Comparison of ENCODE assay signal across 1 cellular context in genomic region chr12:26734510-26735248, GRCh38.
TF ChIP-seq lines count a peak whose summit lies in the region.

No MANE protein-coding gene starts in this region.

TF ChIP-seq in A549, 52 proteins besides CTCF, POLR2A, EP300 and RAD21 (continued from another document):
- TF ChIP-seq HOXA7 (CRISPR knock-in tag; IDR thresholded peaks at IDR 0.05) = no peak
- TF ChIP-seq HDAC2 (IDR thresholded peaks at IDR 0.05) = no peak
